ENCODE assay signal across 8 cellular contexts in the genomic region with DNA sequence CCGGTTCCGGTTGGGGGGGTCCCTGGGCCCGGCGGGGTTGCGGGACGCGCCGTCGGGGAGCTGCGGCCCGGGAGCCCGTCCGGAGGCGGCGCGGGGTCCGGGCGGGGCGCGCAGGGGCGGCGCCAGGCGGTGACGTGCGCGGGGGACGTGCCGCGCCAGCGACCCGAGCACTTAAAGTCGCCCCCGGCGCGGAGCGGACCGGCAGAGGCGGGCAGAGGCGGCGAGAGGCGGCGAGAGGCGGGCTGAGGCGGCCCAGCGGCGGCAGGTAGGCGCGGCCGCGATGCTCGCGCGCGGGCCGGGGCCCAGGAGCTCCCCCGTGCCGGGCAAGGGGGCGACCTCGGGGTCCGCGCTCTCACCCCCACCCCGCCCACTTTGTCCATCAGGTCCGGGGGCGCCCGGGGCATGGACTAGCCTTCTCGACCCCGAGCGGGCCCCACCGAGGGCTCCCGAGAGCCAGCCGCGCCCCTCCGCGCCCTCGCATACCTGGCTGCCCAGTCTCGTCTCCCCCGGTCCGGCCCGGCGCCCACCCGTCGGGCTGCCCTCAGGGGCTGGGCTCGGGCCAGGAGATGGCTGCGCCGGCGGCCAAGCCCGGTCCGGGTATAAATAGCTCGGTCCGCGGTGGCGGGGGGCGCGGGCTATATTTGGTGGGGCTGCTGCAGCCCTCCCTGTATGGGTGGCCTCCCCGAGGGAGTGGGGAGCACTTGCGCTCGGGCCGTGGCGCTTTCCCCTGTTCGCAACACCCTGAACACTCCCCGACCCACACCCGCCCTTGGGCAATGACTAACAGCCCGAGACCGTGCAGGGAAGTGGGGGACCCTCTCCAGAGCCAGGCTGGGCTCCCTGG. TPM values are rescaled to one million over a fixed set of nuclear protein-coding genes. Genes with fewer than 3 reads are reported as not detected.
DNase-seq lines count a peak whose midpoint lies in the region; ATAC-seq and TF ChIP-seq lines count a peak whose summit lies in the region.

A gene (plus strand): TSS at position 201 of the 844 bp plus-strand sequence. CDS start 6,967 bp downstream, outside the sequence.

- no peaks in the 10 kb centered on the region for H3K9me3 ChIP-seq in Panc1 (ENCODE audit: control insufficient read depth, insufficient read depth, low read depth, low read length)
- no peaks in the 10 kb centered on the region for H3K9me3 ChIP-seq in cardiac muscle cell (ENCODE audit: low read depth)

- peaks cover 0 to 7% of the 10 kb centered on the region in 2 donors for H3K36me3 Mint-ChIP-seq in activated naive CD4-positive, alpha-beta T cell treated with anti-CD3 and anti-CD28 coated beads, Interleukin-2, amount 50 U/mL, for 72 hours
- no peaks in the 10 kb centered on the region for H3K36me3 Mint-ChIP-seq in progenitor cell of endocrine pancreas (ENCODE audit: insufficient read depth)

- peak within 1 kb of the TSS; percentile 45 for H3K4me3 Mint-ChIP-seq in progenitor cell of endocrine pancreas (ENCODE audit: low read depth)

- H3K27me3 Mint-ChIP-seq in progenitor cell of endocrine pancreas: peaks cover 7% of the 10 kb centered on the region

- peaks cover 30% of the 10 kb centered on the region for H3K4me1 ChIP-seq in Panc1 (ENCODE audit: control insufficient read depth, insufficient read depth, low read length)
- H3K4me1 ChIP-seq in cardiac muscle cell (ENCODE audit: low read depth): peaks cover 30% of the 10 kb centered on the region

- no TSS peak for BruUV-seq in Panc1 (replicated peaks; lab: Mats Ljungman, UMichigan)

- CTCF ChIA-PET in Panc1 (lab: Charles Lee): interaction anchor here (1.8 kb wide), 1 partner anchor 23 kb away, joined by 12 read pairs; no protein-coding TSS in a partner anchor

- H3K9me3 Mint-ChIP-seq in activated naive CD4-positive, alpha-beta T cell treated with anti-CD3 and anti-CD28 coated beads, Interleukin-2, amount 50 U/mL, for 72 hours: no peaks in the 10 kb centered on the region
- H3K9me3 Mint-ChIP-seq in progenitor cell of endocrine pancreas (ENCODE audit: low read depth): no peaks in the 10 kb centered on the region

- H3K36me3 ChIP-seq in Panc1 (ENCODE audit: control insufficient read depth, insufficient read depth, low read length): peaks cover 15% of the 10 kb centered on the region
- no peaks in the 10 kb centered on the region for H3K36me3 ChIP-seq in cardiac muscle cell

- in situ Hi-C loops in Panc1 (cut with HindIII; ENCODE audit: low pct_unique_long_range_greater_than_20kb, low sequenced_read_pairs): no loop called here

- intact Hi-C loops in Panc1 (cut with micrococcal nuclease; ENCODE audit: unreplicated experiment): no loop called here

- DNase-seq in SKM-1 treated with dmso at 0.1 percent for 144 hours (lab: John Stamatoyannopoulos, UW; ENCODE audit: unreplicated experiment) (peak; percentile 47), SKM-1 (lab: John Stamatoyannopoulos, UW; ENCODE audit: unreplicated experiment) (no peak), Panc1 (ENCODE audit: low read depth, low spot score) (no peak), cardiac muscle cell (ENCODE audit: low read depth in 1 of 2, low spot score in 1 of 2) (peak; percentile 83 to 88), progenitor cell of endocrine pancreas (ENCODE audit: low spot score, unreplicated experiment) (no peak), NCI-H187 treated with DMSO at 0.1 percent for 48 hours (lab: John Stamatoyannopoulos, UW) (no peak)
- peak in 1 of 2 donors; percentile 76 for DNase-seq in activated naive CD4-positive, alpha-beta T cell treated with anti-CD3 and anti-CD28 coated beads, Interleukin-2, amount 50 U/mL, for 72 hours (ENCODE audit: low spot score in 2 of 2)

- H3K27ac ChIP-seq in Panc1 (ENCODE audit: low read length) (peak within 1 kb of the TSS; percentile 98), cardiac muscle cell (peak within 1 kb of the TSS; percentile 82)

- TF ChIP-seq CTCF in Panc1 (IDR thresholded peaks at IDR 0.05) (no peak), cardiac muscle cell (IDR thresholded peaks at IDR 0.05; ENCODE audit: low read depth, low read length) (no peak), progenitor cell of endocrine pancreas (IDR thresholded peaks at IDR 0.05; ENCODE audit: unreplicated experiment) (no peak)

- POLR2A ChIA-PET in Panc1 (lab: Charles Lee): interaction anchor here (0.6 to 0.7 kb wide), 3 partner anchors 12 to 293 kb away, joined by 4 to 5 read pairs (median 4); no protein-coding TSS in a partner anchor

- peaks cover 1% of the 10 kb centered on the region for H3K4me1 Mint-ChIP-seq in progenitor cell of endocrine pancreas (ENCODE audit: low read depth)

- H3K27me3 ChIP-seq in Panc1 (ENCODE audit: control insufficient read depth, insufficient read depth, low read length) (no peaks in the 10 kb centered on the region), cardiac muscle cell (no peaks in the 10 kb centered on the region)

- H3K4me3 ChIP-seq in Panc1 (ENCODE audit: low read depth in 2 of 2, low read length in 2 of 2) (peak within 1 kb of the TSS; percentile 72 to 97), cardiac muscle cell (peak within 1 kb of the TSS; percentile 98)

- H3K27ac Mint-ChIP-seq in activated naive CD4-positive, alpha-beta T cell treated with anti-CD3 and anti-CD28 coated beads, Interleukin-2, amount 50 U/mL, for 72 hours: peak within 1 kb of the TSS in 1 of 2 donors; percentile 91
- H3K27ac Mint-ChIP-seq in progenitor cell of endocrine pancreas: no peak within 1 kb of the TSS

- ATAC-seq in HG03045 (IDR thresholded peaks at IDR 0.05; ENCODE audit: unreplicated experiment) (peak; percentile 45), Panc1 (peak; percentile 61)
- ATAC-seq in activated naive CD4-positive, alpha-beta T cell treated with anti-CD3 and anti-CD28 coated beads, Interleukin-2, amount 50 U/mL, for 72 hours: peak; percentile 62 to 69

RNA-seq across cellular contexts. Expression of the gene that starts here (rescaled TPM):
- total RNA-seq in Panc1 (2021; ENCODE audit: unreplicated experiment) (581 TPM), cardiac muscle cell (313 and 327 TPM in 2 replicates), progenitor cell of endocrine pancreas (5.4 and 5.9 TPM in 2 replicates)
- 1,387 TPM for polyA plus RNA-seq in Panc1 (2012; ENCODE audit: insufficient read length)
- 100 to 1,000 TPM in 1 of 2 donors, 1 to 10 TPM in 1; 8.6 to 197 TPM for total RNA-seq in activated naive CD4-positive, alpha-beta T cell treated with anti-CD3 and anti-CD28 coated beads, Interleukin-2, amount 50 U/mL, for 72 hours
- polyA plus RNA-seq in cardiac muscle cell: 55.6 and 63.2 TPM in 2 replicates

Comparison
In these comparisons a context has a peak if more than half of its experiments do, and no peak if none do; other contexts are left out.
1. DNase-seq: peak in SKM-1 treated with dmso at 0.1 percent for 144 hours (single experiment) and cardiac muscle cell (2 of 2); none in SKM-1 (single experiment), Panc1 (single experiment), progenitor cell of endocrine pancreas (single experiment) and NCI-H187 treated with DMSO at 0.1 percent for 48 hours (single experiment).
2. Peak in every context shown above with its lines, with median percentiles within 50 percentile points of each other: ATAC-seq.